Comparison of ENCODE assay signal across 29 cellular contexts in genomic region chr16:73124097-73124652, GRCh38.
DNase-seq lines count a peak whose midpoint lies in the region; ATAC-seq and TF ChIP-seq lines count a peak whose summit lies in the region.
"Had no signal": no experiment of that assay in that cellular context is flagged by ENCODE, and none has a peak within 500 bp of the region (broad histone marks: within the 10 kb centered on the region; RNA-seq: fewer than 3 reads in every experiment).

No MANE protein-coding gene starts in this region.

- no peak overlapping the region for H2AFZ ChIP-seq in GM23248
- no peak overlapping the region for H2AFZ ChIP-seq in mammary epithelial cell (ENCODE audit: low read depth, low read length)

- peaks cover 0 to 11% (median 0%) of the 10 kb centered on the region in 11 experiments; a peak in 6 of 22 replicates for H3K9me3 ChIP-seq in BLaER1 treated with 17β-estradiol and CSF1 and Interleukin-3, amounts not matched to agents 10 nM and 100 nM (replicated peaks in 1 of 11)
- H3K9me3 ChIP-seq in GM23248 (ENCODE audit: low read depth), result no peaks in the 10 kb centered on the region
- no peaks in the 10 kb centered on the region for H3K9me3 ChIP-seq in mammary epithelial cell (replicated peaks; ENCODE audit: insufficient read depth, low read length)
- H3K9me3 ChIP-seq: lower lobe of right lung, mucosa of descending colon, pancreas, transverse colon had no signal

- H3K27me3 Mint-ChIP-seq in immature natural killer cell (ENCODE audit: low read depth in 3 of 3), result no peaks in the 10 kb centered on the region
- no peaks in the 10 kb centered on the region for H3K27me3 Mint-ChIP-seq in type B pancreatic cell
- peaks cover 6 to 9% of the 10 kb centered on the region in 2 donors for H3K27me3 Mint-ChIP-seq in stimulated activated naive B cell treated with anti-CD40 and anti-IgM and Interleukin-4, amounts not matched to agents 10 μg/mL and 1 μg/mL and 100 μg/mL, for 72 hours
- H3K27me3 Mint-ChIP-seq: activated naive CD8-positive, alpha-beta T cell; central memory CD8-positive, alpha-beta T cell had no signal

- H3K4me3 ChIP-seq in BLaER1 treated with 17β-estradiol and CSF1 and Interleukin-3, amounts not matched to agents 10 nM and 100 nM, result peak overlapping the region in 1 of 10 experiments; percentile 29; a peak in 2 of 20 replicates
- H3K4me3 ChIP-seq in GM23248 (no peak overlapping the region), mammary epithelial cell (replicated peaks in 1 of 3; ENCODE audit: insufficient read depth in 1 of 3, low read depth in 2 of 3, low read length in 3 of 3) (no peak overlapping the region)
- H3K4me3 ChIP-seq: GM12878, lower lobe of right lung, mucosa of descending colon, pancreas, smooth muscle cell, transverse colon had no signal

- H3K27ac Mint-ChIP-seq in immature natural killer cell (peak overlapping the region in 5 of 6 donors; percentile 10 to 95 (median 94)), type B pancreatic cell (no peak overlapping the region)
- H3K27ac Mint-ChIP-seq in stimulated activated naive B cell treated with anti-CD40 and anti-IgM and Interleukin-4, amounts not matched to agents 10 μg/mL and 1 μg/mL and 100 μg/mL, for 72 hours, result no peak overlapping the region
- H3K27ac Mint-ChIP-seq: activated naive CD8-positive, alpha-beta T cell; nephron progenitor cell; T-helper 1 cell treated with Interleukin-12 subunit alpha and Interleukin-12 subunit beta and Interleukin-4 antibody, amounts not matched to agents 30 μg/mL and 1 μg/mL, for 36 hours had no signal

- 88 to 89% methylated on average over 10 of the region's 10 CpGs for WGBS in GM23248 (ENCODE audit: low coverage in 1 of 2, low lambda C conversion rate in 2 of 2, missing lambda C conversion rate in 2 of 2), 2 experiments
- 63% methylated on average over 10 of the region's 10 CpGs for whole genome bisulfite sequencing in mammary epithelial cell (ENCODE audit: low coverage, missing lambda C conversion rate)

- no peaks in the 10 kb centered on the region for H3K9me2 ChIP-seq in GM23248 (ENCODE audit: insufficient read depth)

- H3F3A ChIP-seq in GM23248 (ENCODE audit: insufficient read depth), result peaks cover 19% of the 10 kb centered on the region

- peaks cover 18 to 95% (median 56%) of the 10 kb centered on the region in 10 experiments for H3K4me1 ChIP-seq in BLaER1 treated with 17β-estradiol and CSF1 and Interleukin-3, amounts not matched to agents 10 nM and 100 nM
- H3K4me1 ChIP-seq in GM23248 (ENCODE audit: insufficient read depth) (peaks cover 15% of the 10 kb centered on the region), mammary epithelial cell (ENCODE audit: insufficient read depth, low read length) (no peaks in the 10 kb centered on the region)
- H3K4me1 ChIP-seq: pancreas, transverse colon had no signal

- peak overlapping the region in 3 of 11 experiments; percentile 80 to 83 (median 83); a peak in 7 of 22 replicates for H3K9ac ChIP-seq in BLaER1 treated with 17β-estradiol and CSF1 and Interleukin-3, amounts not matched to agents 10 nM and 100 nM
- H3K9ac ChIP-seq in GM23248 (no peak overlapping the region), mammary epithelial cell (ENCODE audit: insufficient read depth, low read length) (no peak overlapping the region)

- H3K9me3 Mint-ChIP-seq in immature natural killer cell (peaks cover 0 to 5% (median 0%) of the 10 kb centered on the region in 6 donors), type B pancreatic cell (no peaks in the 10 kb centered on the region)
- H3K9me3 Mint-ChIP-seq in stimulated activated naive B cell treated with anti-CD40 and anti-IgM and Interleukin-4, amounts not matched to agents 10 μg/mL and 1 μg/mL and 100 μg/mL, for 72 hours, result peaks cover 0 to 3% of the 10 kb centered on the region in 2 donors
- H3K9me3 Mint-ChIP-seq: T-helper 1 cell treated with Interleukin-12 subunit alpha and Interleukin-12 subunit beta and Interleukin-4 antibody, amounts not matched to agents 30 μg/mL and 1 μg/mL, for 36 hours had no signal

- H3K36me3 ChIP-seq in BLaER1 treated with 17β-estradiol and CSF1 and Interleukin-3, amounts not matched to agents 10 nM and 100 nM, result peaks cover 0 to 5% (median 0%) of the 10 kb centered on the region in 11 experiments; a peak in 2 of 22 replicates
- H3K36me3 ChIP-seq in GM23248 (ENCODE audit: low read depth), result no peaks in the 10 kb centered on the region
- no peaks in the 10 kb centered on the region for H3K36me3 ChIP-seq in mammary epithelial cell (ENCODE audit: insufficient read depth, low read length)
- H3K36me3 ChIP-seq: lower lobe of right lung, pancreas, transverse colon had no signal

- no peaks in the 10 kb centered on the region for H4K20me1 ChIP-seq in BLaER1 treated with 17β-estradiol and CSF1 and Interleukin-3, amounts not matched to agents 10 nM and 100 nM
- H4K20me1 ChIP-seq in GM23248 (ENCODE audit: insufficient read depth), result no peaks in the 10 kb centered on the region
- no peaks in the 10 kb centered on the region for H4K20me1 ChIP-seq in mammary epithelial cell (ENCODE audit: insufficient read depth, low read length)

- in situ Hi-C loops in GM23248 (cut with MboI) (no loop called here), mammary epithelial cell (cut with MboI; ENCODE audit: low sequenced_read_pairs in 2 of 2) (no loop called here)

- dilution Hi-C loops in mammary epithelial cell (cut with HindIII; ENCODE audit: low sequenced_read_pairs), result no loop called here

- H3K4me1 Mint-ChIP-seq in immature natural killer cell (peaks cover 27% of the 10 kb centered on the region in 2 donors), type B pancreatic cell (ENCODE audit: unreplicated experiment) (peaks cover 23% of the 10 kb centered on the region)
- H3K4me1 Mint-ChIP-seq in stimulated activated naive B cell treated with anti-CD40 and anti-IgM and Interleukin-4, amounts not matched to agents 10 μg/mL and 1 μg/mL and 100 μg/mL, for 72 hours, result peaks cover 0 to 11% of the 10 kb centered on the region in 2 donors
- H3K4me1 Mint-ChIP-seq: central memory CD8-positive, alpha-beta T cell had no signal

- no peak for ATAC-seq in stimulated activated naive B cell treated with anti-CD40 and anti-IgM and Interleukin-4, amounts not matched to agents 10 μg/mL and 1 μg/mL and 100 μg/mL, for 72 hours (replicated peaks)
- ATAC-seq: GM12878, lower lobe of right lung, mucosa of descending colon, pancreas had no signal

- H3K36me3 Mint-ChIP-seq in immature natural killer cell (no peaks in the 10 kb centered on the region), type B pancreatic cell (no peaks in the 10 kb centered on the region)
- H3K36me3 Mint-ChIP-seq in stimulated activated naive B cell treated with anti-CD40 and anti-IgM and Interleukin-4, amounts not matched to agents 10 μg/mL and 1 μg/mL and 100 μg/mL, for 72 hours, result no peaks in the 10 kb centered on the region
- H3K36me3 Mint-ChIP-seq: activated naive CD8-positive, alpha-beta T cell had no signal

- TF ChIP-seq CTCF in mammary epithelial cell (conservative IDR thresholded peaks at IDR 0.05 in 1 of 2, IDR thresholded peaks at IDR 0.05 in 1 of 2; ENCODE audit: extremely low read depth in 1 of 2, insufficient read depth in 1 of 2, low read depth in 1 of 2, low read length in 2 of 2) (no peak), type B pancreatic cell (conservative IDR thresholded peaks at IDR 0.05) (no peak)

- H3K4me3 Mint-ChIP-seq in immature natural killer cell (no peak overlapping the region), type B pancreatic cell (no peak overlapping the region)
- H3K4me3 Mint-ChIP-seq in stimulated activated naive B cell treated with anti-CD40 and anti-IgM and Interleukin-4, amounts not matched to agents 10 μg/mL and 1 μg/mL and 100 μg/mL, for 72 hours, result no peak overlapping the region
- H3K4me3 Mint-ChIP-seq: activated naive CD8-positive, alpha-beta T cell; central memory CD8-positive, alpha-beta T cell; nephron progenitor cell; T-helper 1 cell treated with Interleukin-12 subunit alpha and Interleukin-12 subunit beta and Interleukin-4 antibody, amounts not matched to agents 30 μg/mL and 1 μg/mL, for 36 hours had no signal

- H3K27ac ChIP-seq in BLaER1 treated with 17β-estradiol and CSF1 and Interleukin-3, amounts not matched to agents 10 nM and 100 nM, result peak overlapping the region in 7 of 11 experiments; percentile 78 to 93 (median 91); a peak in 12 of 22 replicates
- H3K27ac ChIP-seq in GM23248, result no peak overlapping the region
- no peak overlapping the region for H3K27ac ChIP-seq in mammary epithelial cell (ENCODE audit: insufficient read depth, low read depth, low read length)
- H3K27ac ChIP-seq: C4-2B, pancreas, transverse colon had no signal

- no peaks in the 10 kb centered on the region for H3K79me2 ChIP-seq in GM23248 (ENCODE audit: insufficient read depth)
- no peaks in the 10 kb centered on the region for H3K79me2 ChIP-seq in mammary epithelial cell (ENCODE audit: insufficient read depth, low read length)

- CTCF ChIA-PET in mammary epithelial cell (lab: Charles Lee; ENCODE audit: low non-redundant PET), result no interaction called here

- no TSS peak for BruUV-seq in mammary epithelial cell (replicated peaks; lab: Mats Ljungman, UMichigan)

- intact Hi-C loops in mammary epithelial cell (cut with micrococcal nuclease), result no loop called here

- DNase-seq in GM23248 (peak; percentile 20), mammary epithelial cell (peak; percentile 22), immature natural killer cell (no peak), type B pancreatic cell (ENCODE audit: extremely low spot score, unreplicated experiment) (no peak), NCI-H128 (lab: John Stamatoyannopoulos, UW; ENCODE audit: unreplicated experiment) (no peak)
- DNase-seq in stimulated activated naive B cell treated with anti-CD40 and anti-IgM and Interleukin-4, amounts not matched to agents 10 μg/mL and 1 μg/mL and 100 μg/mL, for 72 hours, result no peak
- DNase-seq: activated CD4-positive, alpha-beta T cell treated with anti-CD3 and anti-CD28 coated beads for 4 hours; activated effector memory CD4-positive, alpha-beta T cell treated with Interleukin-2 at 50 U/mL for 16 hours; aorta; islet precursor cell; lower lobe of right lung; mucosa of descending colon; NCI-H1105; NCI-H2029; NCI-H226; NCI-H82; nephron progenitor cell; pancreas; retina; RPMI8226; stimulated activated CD4-positive, alpha-beta T cell treated with anti-CD3 and anti-CD28 coated beads, Interleukin-2, amount 100 ng/mL, for 24 hours; transverse colon had no signal

- peak overlapping the region in 10 of 11 experiments; percentile 2 to 87 (median 81); a peak in 13 of 22 replicates for H3K4me2 ChIP-seq in BLaER1 treated with 17β-estradiol and CSF1 and Interleukin-3, amounts not matched to agents 10 nM and 100 nM
- H3K4me2 ChIP-seq in GM23248 (ENCODE audit: unreplicated experiment) (no peak overlapping the region), mammary epithelial cell (ENCODE audit: insufficient read depth, low read depth, low read length) (no peak overlapping the region)
- H3K4me2 ChIP-seq: smooth muscle cell had no signal

- H3K27me3 ChIP-seq in BLaER1 treated with 17β-estradiol and CSF1 and Interleukin-3, amounts not matched to agents 10 nM and 100 nM, result no peaks in the 10 kb centered on the region
- H3K27me3 ChIP-seq in GM23248 (replicated peaks; ENCODE audit: insufficient read depth) (no peaks in the 10 kb centered on the region), mammary epithelial cell (ENCODE audit: insufficient read depth, low read length) (no peaks in the 10 kb centered on the region)
- H3K27me3 ChIP-seq: pancreas, transverse colon had no signal

Comparison
In these comparisons a context has a peak if more than half of its experiments do, and no peak if none do; other contexts are left out.
1. H3K27ac ChIP-seq: peak in BLaER1 treated with 17β-estradiol and CSF1 and Interleukin-3, amounts not matched to agents 10 nM and 100 nM (7 of 11); none in GM23248 (single experiment) and mammary epithelial cell (single experiment).
2. H3K4me2 ChIP-seq: peak in BLaER1 treated with 17β-estradiol and CSF1 and Interleukin-3, amounts not matched to agents 10 nM and 100 nM (10 of 11); none in GM23248 (single experiment) and mammary epithelial cell (single experiment).
3. DNase-seq: peak in GM23248 (single experiment) and mammary epithelial cell (single experiment); none in immature natural killer cell (0 of 3), type B pancreatic cell (single experiment), NCI-H128 (single experiment) and stimulated activated naive B cell treated with anti-CD40 and anti-IgM and Interleukin-4, amounts not matched to agents 10 μg/mL and 1 μg/mL and 100 μg/mL, for 72 hours (single experiment).
4. H3K27ac Mint-ChIP-seq: peak in immature natural killer cell (5 of 6); none in type B pancreatic cell (single experiment) and stimulated activated naive B cell treated with anti-CD40 and anti-IgM and Interleukin-4, amounts not matched to agents 10 μg/mL and 1 μg/mL and 100 μg/mL, for 72 hours (single experiment).